Comparison of ENCODE assay signal across 2 cellular contexts in the genomic region with DNA sequence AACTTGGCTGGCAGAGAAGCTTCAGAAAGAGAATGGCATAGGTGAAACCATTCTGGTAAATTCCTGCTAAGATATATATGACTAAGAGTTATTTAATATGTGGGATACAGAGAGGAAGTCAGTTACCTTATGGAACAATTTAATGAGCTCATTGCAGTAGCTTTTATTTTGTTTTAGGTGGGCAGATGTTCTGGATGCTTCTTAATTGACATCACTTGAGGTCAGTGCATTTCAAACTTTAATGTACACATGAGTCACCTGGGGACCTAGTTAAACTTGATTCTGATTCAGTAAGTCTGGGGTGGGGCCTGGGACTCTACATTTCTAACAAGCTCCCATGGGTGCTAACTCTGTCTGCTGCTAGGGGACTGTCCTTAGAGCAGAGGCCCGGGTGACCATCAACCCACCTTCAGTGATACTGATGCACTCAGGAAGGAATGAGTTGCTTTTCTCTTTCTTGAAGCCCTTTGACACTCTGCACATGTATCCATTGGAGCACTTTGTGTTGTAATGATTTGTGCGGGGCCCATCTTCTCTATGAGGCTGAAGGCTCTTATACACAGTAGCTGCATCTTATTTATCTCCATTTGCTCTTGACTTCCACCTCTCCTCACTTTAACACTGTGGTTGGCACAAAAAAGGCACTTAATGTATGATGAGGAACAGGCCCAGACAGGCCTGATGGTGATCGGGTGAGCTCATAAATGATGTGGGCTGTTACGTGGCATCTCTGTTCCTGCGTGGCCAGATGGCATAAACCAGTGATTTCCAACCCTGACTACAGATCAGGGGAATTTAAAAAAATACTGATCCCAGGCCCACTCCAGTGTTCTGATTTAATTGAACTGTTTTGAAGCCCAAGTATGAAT.
TF ChIP-seq lines count a peak whose summit lies in the region.

No MANE protein-coding gene starts in this region.

TF ChIP-seq in SK-N-SH, 30 proteins besides CTCF, POLR2A, EP300 and RAD21 (continued from another document):
- TF ChIP-seq, protein P1, sequence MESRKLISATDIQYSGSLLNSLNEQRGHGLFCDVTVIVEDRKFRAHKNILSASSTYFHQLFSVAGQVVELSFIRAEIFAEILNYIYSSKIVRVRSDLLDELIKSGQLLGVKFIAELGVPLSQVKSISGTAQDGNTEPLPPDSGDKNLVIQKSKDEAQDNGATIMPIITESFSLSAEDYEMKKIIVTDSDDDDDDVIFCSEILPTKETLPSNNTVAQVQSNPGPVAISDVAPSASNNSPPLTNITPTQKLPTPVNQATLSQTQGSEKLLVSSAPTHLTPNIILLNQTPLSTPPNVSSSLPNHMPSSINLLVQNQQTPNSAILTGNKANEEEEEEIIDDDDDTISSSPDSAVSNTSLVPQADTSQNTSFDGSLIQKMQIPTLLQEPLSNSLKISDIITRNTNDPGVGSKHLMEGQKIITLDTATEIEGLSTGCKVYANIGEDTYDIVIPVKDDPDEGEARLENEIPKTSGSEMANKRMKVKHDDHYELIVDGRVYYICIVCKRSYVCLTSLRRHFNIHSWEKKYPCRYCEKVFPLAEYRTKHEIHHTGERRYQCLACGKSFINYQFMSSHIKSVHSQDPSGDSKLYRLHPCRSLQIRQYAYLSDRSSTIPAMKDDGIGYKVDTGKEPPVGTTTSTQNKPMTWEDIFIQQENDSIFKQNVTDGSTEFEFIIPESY (IDR thresholded peaks at IDR 0.05; ENCODE audit: borderline replicate concordance, low read depth) = no peak
- TF ChIP-seq PBX3 (IDR thresholded peaks at IDR 0.05) = no peak
- TF ChIP-seq CHD2 (IDR thresholded peaks at IDR 0.05; ENCODE audit: low read length, partially characterized antibody) = no peak
- no peak for TF ChIP-seq FOXM1 (IDR thresholded peaks at IDR 0.05; ENCODE audit: low read depth)
- no peak for TF ChIP-seq RCOR1 (IDR thresholded peaks at IDR 0.05; ENCODE audit: low read length)
- TF ChIP-seq, protein P2, sequence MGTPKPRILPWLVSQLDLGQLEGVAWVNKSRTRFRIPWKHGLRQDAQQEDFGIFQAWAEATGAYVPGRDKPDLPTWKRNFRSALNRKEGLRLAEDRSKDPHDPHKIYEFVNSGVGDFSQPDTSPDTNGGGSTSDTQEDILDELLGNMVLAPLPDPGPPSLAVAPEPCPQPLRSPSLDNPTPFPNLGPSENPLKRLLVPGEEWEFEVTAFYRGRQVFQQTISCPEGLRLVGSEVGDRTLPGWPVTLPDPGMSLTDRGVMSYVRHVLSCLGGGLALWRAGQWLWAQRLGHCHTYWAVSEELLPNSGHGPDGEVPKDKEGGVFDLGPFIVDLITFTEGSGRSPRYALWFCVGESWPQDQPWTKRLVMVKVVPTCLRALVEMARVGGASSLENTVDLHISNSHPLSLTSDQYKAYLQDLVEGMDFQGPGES (IDR thresholded peaks at IDR 0.05; ENCODE audit: low read depth, low read length) = no peak
- no peak for TF ChIP-seq JUND (IDR thresholded peaks at IDR 0.05)

TF ChIP-seq in SK-N-SH treated with all-trans-retinoic acid at 6 μM for 48 hours, 23 proteins besides CTCF, POLR2A, EP300 and RAD21 (continued from another document):
- TF ChIP-seq ZNF8 (CRISPR knock-in tag; IDR thresholded peaks at IDR 0.05) (no peak), ZNF70 (CRISPR knock-in tag; IDR thresholded peaks at IDR 0.05) (no peak), ZC3H10 (CRISPR knock-in tag; IDR thresholded peaks at IDR 0.05) (no peak), OSR1 (CRISPR knock-in tag; IDR thresholded peaks at IDR 0.05) (no peak), ESRRG (CRISPR knock-in tag; IDR thresholded peaks at IDR 0.05) (no peak), ZNF565 (CRISPR knock-in tag; conservative IDR thresholded peaks at IDR 0.05; ENCODE audit: low read depth) (no peak), TCF4 (CRISPR knock-in tag; IDR thresholded peaks at IDR 0.05; ENCODE audit: borderline replicate concordance) (no peak), RARB (CRISPR knock-in tag; IDR thresholded peaks at IDR 0.05) (no peak)
